In the genomic region with DNA sequence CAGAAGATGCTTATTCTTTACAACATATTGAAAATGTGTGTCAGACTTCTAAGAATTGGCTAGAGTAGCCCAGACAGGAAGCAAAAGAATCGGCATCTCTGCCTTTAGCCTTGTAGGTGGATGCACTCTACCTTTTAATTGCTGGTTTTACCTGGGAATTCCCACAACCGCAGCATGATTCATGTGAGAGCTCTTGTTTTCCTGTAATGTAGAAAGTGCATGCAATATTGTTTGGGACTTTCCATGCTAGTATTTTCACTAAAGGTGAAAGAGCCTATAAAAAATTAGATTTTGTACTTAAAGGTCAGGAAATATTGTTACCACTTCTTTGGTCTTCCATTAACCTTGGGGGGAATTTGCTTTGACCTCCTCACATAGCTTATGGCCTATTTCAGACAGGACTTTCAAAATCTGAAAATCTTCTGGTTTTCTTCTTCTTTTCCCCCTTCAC, we compare ENCODE assay signal across 11 cellular contexts.
DNase-seq lines count a peak whose midpoint lies in the region; ATAC-seq lines count a peak whose summit lies in the region.
"Had no signal": no experiment of that assay in that cellular context is flagged by ENCODE, and none has a peak within 500 bp of the region (broad histone marks: within the 10 kb centered on the region; RNA-seq: fewer than 3 reads in every experiment).

No MANE protein-coding gene starts in this region.

- peak; percentile 12 for DNase-seq in central memory CD4-positive, alpha-beta T cell
- DNase-seq in NCI-H774 (lab: John Stamatoyannopoulos, UW) = no peak
- no peak for DNase-seq in NCI-H2171 treated with DMSO at 0.1 percent for 48 hours (lab: John Stamatoyannopoulos, UW)
- DNase-seq in SK-N-DZ (ENCODE audit: low spot score) = no peak
- DNase-seq in retina = no peak
- DNase-seq: DMS 273 treated with DMSO at 0.1 percent for 48 hours, occipital lobe had no signal

- peak; percentile 65 for ATAC-seq in GM18502 (IDR thresholded peaks at IDR 0.05; ENCODE audit: poor library complexity, unreplicated experiment)
- peak; percentile 59 for ATAC-seq in GM21381 (IDR thresholded peaks at IDR 0.05; ENCODE audit: unreplicated experiment)
- peak; percentile 61 for ATAC-seq in HG03457 (IDR thresholded peaks at IDR 0.05; ENCODE audit: unreplicated experiment)
- ATAC-seq: Panc1 had no signal
